8 cellular contexts compared by ENCODE assay signal in the genomic region with DNA sequence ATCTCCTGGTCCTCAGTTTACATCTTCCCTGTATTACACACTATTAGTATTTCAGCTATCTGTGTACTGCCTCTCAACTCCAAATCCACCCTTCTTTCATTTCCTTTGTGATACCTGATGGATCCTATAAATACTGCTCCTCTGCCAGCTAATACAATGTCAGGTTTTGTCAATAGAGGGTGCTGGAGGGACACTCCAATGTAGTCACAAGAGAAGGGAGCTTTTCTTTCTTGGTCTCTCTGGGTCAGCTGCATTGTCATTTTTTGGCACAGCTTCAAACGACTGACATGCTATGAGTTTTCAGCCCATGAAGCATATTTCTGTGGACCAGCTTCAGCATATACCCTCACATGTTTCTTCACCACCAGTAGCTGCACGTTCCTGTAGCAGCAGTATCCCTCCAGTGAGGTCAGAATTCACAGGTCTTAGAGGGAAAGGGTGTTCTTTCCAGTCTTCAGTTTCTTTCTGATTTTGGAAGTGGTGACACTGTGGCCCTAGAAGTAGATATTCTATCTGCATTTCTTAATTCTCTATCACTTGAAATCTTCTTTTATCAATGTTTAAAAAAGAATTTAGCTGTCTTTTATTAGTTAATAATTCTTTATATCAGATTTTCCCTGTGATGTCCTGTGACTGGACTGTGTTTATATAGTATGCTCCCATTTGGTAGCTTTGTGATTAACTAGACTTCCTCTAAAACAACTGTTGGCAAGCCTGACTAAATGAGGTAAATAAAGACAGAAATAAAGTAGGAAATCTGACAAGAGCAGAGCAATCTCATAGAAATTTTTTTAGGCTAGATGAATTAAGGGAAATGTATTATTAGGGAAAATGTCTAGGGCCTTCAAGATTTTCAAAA.
A peak's percentile ranks its signal among the peaks of the same experiment; 100 is the strongest.
DNase-seq lines count a peak whose midpoint lies in the region; ATAC-seq lines count a peak whose summit lies in the region.

No MANE protein-coding gene starts in this region.

- H3K36me3 ChIP-seq in aorta (ENCODE audit: control insufficient read depth in 1 of 2, insufficient read depth in 2 of 2, low read length in 1 of 2): no peaks in the 10 kb centered on the region

- H3K27me3 ChIP-seq in aorta (ENCODE audit: control insufficient read depth in 1 of 2, insufficient read depth in 2 of 2, low read length in 1 of 2): no peaks in the 10 kb centered on the region

- H3K4me3 ChIP-seq in aorta (ENCODE audit: low read length in 2 of 2): no peak overlapping the region

- no peaks in the 10 kb centered on the region for H3K9me3 ChIP-seq in aorta (ENCODE audit: control insufficient read depth, low read length)

- peak; percentile 73 for DNase-seq in HT1080 (ENCODE audit: low read depth)
- DNase-seq in SK-MEL-5 (ENCODE audit: low read depth, low spot score): peak; percentile 69
- peak; percentile 42 to 55 for DNase-seq in hippocampal formation (lab: John Stamatoyannopoulos, UW)
- no peak for DNase-seq in T1000 (lab: John Stamatoyannopoulos, UW)
- no peak for DNase-seq in T-helper 9 cell
- no peak for DNase-seq in aorta

- WGBS in aorta, 2 donors: 1 to 2% methylated on average over 2 of the region's 2 CpGs

- intact Hi-C loops in aorta (cut with DNase I): no loop called here

- peak; percentile 85 for ATAC-seq in GM18502 (IDR thresholded peaks at IDR 0.05; ENCODE audit: poor library complexity, unreplicated experiment)
- ATAC-seq in HG02884 (IDR thresholded peaks at IDR 0.05; ENCODE audit: unreplicated experiment): no peak
- no peak for ATAC-seq in aorta (ENCODE audit: low FRiP score)

- H3K27ac ChIP-seq in aorta (ENCODE audit: low read depth in 1 of 2, low read length in 2 of 2): no peak overlapping the region

- in situ Hi-C loops in SK-MEL-5 (cut with HindIII; ENCODE audit: low pct_unique_long_range_greater_than_20kb, low sequenced_read_pairs): no loop called here

- no peaks in the 10 kb centered on the region for H3K4me1 ChIP-seq in aorta (ENCODE audit: control insufficient read depth in 1 of 2, insufficient read depth in 2 of 2, low read length in 2 of 2)

Comparison
In these comparisons a context has a peak if more than half of its experiments do, and no peak if none do; other contexts are left out.
1. DNase-seq: peak in HT1080 (single experiment), SK-MEL-5 (single experiment) and hippocampal formation (2 of 2); none in T1000 (single experiment), T-helper 9 cell (single experiment) and aorta (0 of 2).